In genomic region chr11:78418584-78419211, GRCh38 we compare ENCODE assay signal across 8 cellular contexts. TPM values are rescaled to one million over a fixed set of nuclear protein-coding genes. Genes with fewer than 3 reads are reported as not detected.
DNase-seq lines count a peak whose midpoint lies in the region; ATAC-seq and TF ChIP-seq lines count a peak whose summit lies in the region.

No MANE protein-coding gene starts in this region.

- peaks cover 0 to 4% (median 0%) of the 10 kb centered on the region in 11 experiments; a peak in 3 of 22 replicates for H3K9me3 ChIP-seq in BLaER1 treated with 17β-estradiol and CSF1 and Interleukin-3, amounts not matched to agents 10 nM and 100 nM (replicated peaks in 1 of 11)
- H3K9me3 ChIP-seq in MM.1S (replicated peaks; ENCODE audit: insufficient read depth, low read length), result no peaks in the 10 kb centered on the region

- H4K20me1 ChIP-seq in BLaER1 treated with 17β-estradiol and CSF1 and Interleukin-3, amounts not matched to agents 10 nM and 100 nM, result peaks cover 0 to 19% (median 10%) of the 10 kb centered on the region in 11 experiments; a peak in 12 of 22 replicates
- no peaks in the 10 kb centered on the region for H4K20me1 ChIP-seq in MM.1S (ENCODE audit: insufficient read depth, low read length)

- H3K4me3 ChIP-seq in BLaER1 treated with 17β-estradiol and CSF1 and Interleukin-3, amounts not matched to agents 10 nM and 100 nM, result peak overlapping the region; percentile 71 to 89 (median 82)
- H3K4me3 ChIP-seq in MM.1S (ENCODE audit: low read length) (peak overlapping the region; percentile 62; the same call in 1 of the 2 replicates), cardiac fibroblast (replicated peaks in 1 of 2; ENCODE audit: low read depth in 2 of 2, low read length in 2 of 2) (peak overlapping the region; percentile 61 to 64)

- peaks cover 0 to 19% (median 2%) of the 10 kb centered on the region in 11 experiments; a peak in 10 of 22 replicates for H3K36me3 ChIP-seq in BLaER1 treated with 17β-estradiol and CSF1 and Interleukin-3, amounts not matched to agents 10 nM and 100 nM
- no peaks in the 10 kb centered on the region for H3K36me3 ChIP-seq in MM.1S (replicated peaks; ENCODE audit: insufficient read depth, low read length)

- no peaks in the 10 kb centered on the region for H3K27me3 ChIP-seq in BLaER1 treated with 17β-estradiol and CSF1 and Interleukin-3, amounts not matched to agents 10 nM and 100 nM
- H3K27me3 ChIP-seq in MM.1S (replicated peaks; ENCODE audit: insufficient read depth, low read length), result 0 out of 2 replicates have a peak, but pooled peaks cover 6% of the 10 kb centered on the region

- H3K79me2 ChIP-seq in MM.1S (ENCODE audit: low read length), result peaks cover 5% of the 10 kb centered on the region; the same call in 1 of the 2 replicates

- peaks cover 26% of the 10 kb centered on the region; the same call in 1 of the 2 replicates for H3F3A ChIP-seq in MM.1S (ENCODE audit: insufficient read depth, low read length)

- H3K27ac ChIP-seq in BLaER1 treated with 17β-estradiol and CSF1 and Interleukin-3, amounts not matched to agents 10 nM and 100 nM, result peak overlapping the region; percentile 97 to 99 (median 99)
- no peak overlapping the region; the same call in 1 of the 2 replicates for H3K27ac ChIP-seq in MM.1S (ENCODE audit: low read length)

- ATAC-seq in GM21515 (IDR thresholded peaks at IDR 0.05; ENCODE audit: unreplicated experiment), result no peak

- H2AFZ ChIP-seq in MM.1S (ENCODE audit: low read length), result no peak overlapping the region

- peak overlapping the region; percentile 75 to 98 (median 93) for H3K4me2 ChIP-seq in BLaER1 treated with 17β-estradiol and CSF1 and Interleukin-3, amounts not matched to agents 10 nM and 100 nM
- peak overlapping the region; percentile 81 for H3K4me2 ChIP-seq in MM.1S (ENCODE audit: low read depth, low read length)

- peak overlapping the region; percentile 95 to 99 (median 99) for H3K9ac ChIP-seq in BLaER1 treated with 17β-estradiol and CSF1 and Interleukin-3, amounts not matched to agents 10 nM and 100 nM
- no peak overlapping the region for H3K9ac ChIP-seq in MM.1S (ENCODE audit: low read length)

- H3K4me1 ChIP-seq in BLaER1 treated with 17β-estradiol and CSF1 and Interleukin-3, amounts not matched to agents 10 nM and 100 nM, result peaks cover 75 to 82% (median 78%) of the 10 kb centered on the region in 10 experiments
- H3K4me1 ChIP-seq in MM.1S (ENCODE audit: low read length), result peaks cover 8% of the 10 kb centered on the region; the same call in 1 of the 2 replicates

- no peaks in the 10 kb centered on the region for H3K9me2 ChIP-seq in MM.1S (replicated peaks; ENCODE audit: insufficient read depth, low read length)

- DNase-seq in MM.1S (no peak), cardiac fibroblast (ENCODE audit: low read depth in 2 of 2) (no peak), myocyte (ENCODE audit: low read depth) (peak; percentile 26), HuH-7.5 (ENCODE audit: low spot score) (no peak), NK-92 (lab: John Stamatoyannopoulos, UW; ENCODE audit: unreplicated experiment) (no peak), NOMO-1 treated with dmso at 0.1 percent for 144 hours (lab: John Stamatoyannopoulos, UW; ENCODE audit: unreplicated experiment) (no peak)

- TF ChIP-seq CTCF in MM.1S (IDR thresholded peaks at IDR 0.05; ENCODE audit: low read length) (no peak), cardiac fibroblast (IDR thresholded peaks at IDR 0.05; ENCODE audit: low read depth, low read length) (no peak)

RNA-seq across cellular contexts. Expression of gene GAB2, which starts 1.1 kb away (rescaled TPM):
- total RNA-seq in myocyte, result 31.6 and 38.0 TPM in 2 replicates
- polyA plus RNA-seq in myocyte (2012), result 30.4 TPM
